Comparison of ENCODE assay signal across 9 cellular contexts in genomic region chr17:75313941-75314550, GRCh38. TPM values are rescaled to one million over a fixed set of nuclear protein-coding genes. Genes with fewer than 3 reads are reported as not detected.
A peak's percentile ranks its signal among the peaks of the same experiment; 100 is the strongest.
DNase-seq lines count a peak whose midpoint lies in the region; ATAC-seq, FAIRE-seq and TF ChIP-seq lines count a peak whose summit lies in the region.
"Had no signal": no experiment of that assay in that cellular context is flagged by ENCODE, and none has a peak within 500 bp of the region (broad histone marks: within the 10 kb centered on the region; RNA-seq: fewer than 3 reads in every experiment).

No MANE protein-coding gene starts in this region.

- peaks cover 0 to 6% (median 3%) of the 10 kb centered on the region in 4 donors for H3K4me1 Mint-ChIP-seq in CD4-positive, CD25-positive, alpha-beta regulatory T cell
- H3K4me1 Mint-ChIP-seq in activated T-helper 1 cell treated with anti-CD3 and anti-CD28 coated beads, Interleukin-12 subunit alpha, Interleukin-12 subunit beta, Interleukin-2, Interleukin-4 antibody, amounts not matched to agents 30 ng/mL and 10 ng/mL and 1 ng/mL, durations not matched to agents 14 hours and 24 hours and 36 hours (ENCODE audit: low read depth) = peaks cover 20% of the 10 kb centered on the region

- no peaks in the 10 kb centered on the region for H3K36me3 Mint-ChIP-seq in CD4-positive, CD25-positive, alpha-beta regulatory T cell
- peaks cover 6% of the 10 kb centered on the region for H3K36me3 Mint-ChIP-seq in activated T-helper 1 cell treated with anti-CD3 and anti-CD28 coated beads, Interleukin-12 subunit alpha, Interleukin-12 subunit beta, Interleukin-2, Interleukin-4 antibody, amounts not matched to agents 30 ng/mL and 10 ng/mL and 1 ng/mL, durations not matched to agents 14 hours and 24 hours and 36 hours (ENCODE audit: low read depth)

- TF ChIP-seq POLR2A in H54 (IDR thresholded peaks at IDR 0.05; ENCODE audit: low read depth, low read length) = no peak

- peak; percentile 16 to 28 for ATAC-seq in CD4-positive, CD25-positive, alpha-beta regulatory T cell (ENCODE audit: low read depth in 2 of 2)
- ATAC-seq in lung (ENCODE audit: insufficient read depth, low FRiP score) (peak; percentile 6), HG02610 (IDR thresholded peaks at IDR 0.05; ENCODE audit: unreplicated experiment) (no peak)

- no peaks in the 10 kb centered on the region for H3K4me1 ChIP-seq in CD4-positive, CD25-positive, alpha-beta regulatory T cell (ENCODE audit: control insufficient read depth, insufficient read depth, low read length, poor library complexity, severe bottlenecking)
- no peaks in the 10 kb centered on the region for H3K4me1 ChIP-seq in lung (ENCODE audit: control insufficient read depth in 2 of 2, insufficient read depth in 2 of 2, low read length in 2 of 2)

- H3K9me3 ChIP-seq in CD4-positive, CD25-positive, alpha-beta regulatory T cell (ENCODE audit: control insufficient read depth in 2 of 2, low read length in 2 of 2) = no peaks in the 10 kb centered on the region
- H3K9me3 ChIP-seq in lung (ENCODE audit: control insufficient read depth in 2 of 2, insufficient read depth in 1 of 2, low read length in 1 of 2) = no peaks in the 10 kb centered on the region

- H3K4me3 ChIP-seq in CD4-positive, CD25-positive, alpha-beta regulatory T cell (ENCODE audit: low read depth, low read length) = no peak overlapping the region
- H3K4me3 ChIP-seq in lung = no peak overlapping the region

- no peak overlapping the region for H3K4me3 Mint-ChIP-seq in CD4-positive, CD25-positive, alpha-beta regulatory T cell
- no peak overlapping the region for H3K4me3 Mint-ChIP-seq in activated T-helper 1 cell treated with anti-CD3 and anti-CD28 coated beads, Interleukin-12 subunit alpha, Interleukin-12 subunit beta, Interleukin-2, Interleukin-4 antibody, amounts not matched to agents 30 ng/mL and 10 ng/mL and 1 ng/mL, durations not matched to agents 14 hours and 24 hours and 36 hours

- FAIRE-seq in H54 (lab: Jason Lieb, UNC) = no peak

- peaks cover 14% of the 10 kb centered on the region for H3K36me3 ChIP-seq in CD4-positive, CD25-positive, alpha-beta regulatory T cell (ENCODE audit: control insufficient read depth, insufficient read depth, low read length)
- peaks cover 0 to 13% of the 10 kb centered on the region in 2 donors for H3K36me3 ChIP-seq in lung (ENCODE audit: control insufficient read depth in 2 of 2, insufficient read depth in 2 of 2, low read length in 2 of 2)

- peak overlapping the region; percentile 0 to 68 (median 56) for H3K27ac Mint-ChIP-seq in CD4-positive, CD25-positive, alpha-beta regulatory T cell
- peak overlapping the region; percentile 2 for H3K27ac Mint-ChIP-seq in activated T-helper 1 cell treated with anti-CD3 and anti-CD28 coated beads, Interleukin-12 subunit alpha, Interleukin-12 subunit beta, Interleukin-2, Interleukin-4 antibody, amounts not matched to agents 30 ng/mL and 10 ng/mL and 1 ng/mL, durations not matched to agents 14 hours and 24 hours and 36 hours

- H3K27me3 Mint-ChIP-seq in CD4-positive, CD25-positive, alpha-beta regulatory T cell = no peaks in the 10 kb centered on the region
- H3K27me3 Mint-ChIP-seq in activated T-helper 1 cell treated with anti-CD3 and anti-CD28 coated beads, Interleukin-12 subunit alpha, Interleukin-12 subunit beta, Interleukin-2, Interleukin-4 antibody, amounts not matched to agents 30 ng/mL and 10 ng/mL and 1 ng/mL, durations not matched to agents 14 hours and 24 hours and 36 hours (ENCODE audit: insufficient read depth) = no peaks in the 10 kb centered on the region

- 47 to 67% methylated on average over 14 of the region's 14 CpGs for WGBS in lung, 2 donors

- no peak overlapping the region for H3K27ac ChIP-seq in CD4-positive, CD25-positive, alpha-beta regulatory T cell (ENCODE audit: insufficient read depth, low read length, poor library complexity, severe bottlenecking)
- peak overlapping the region in 1 of 2 donors; percentile 63 for H3K27ac ChIP-seq in lung (ENCODE audit: low read depth in 1 of 2, low read length in 1 of 2)

- DNase-seq in CD4-positive, CD25-positive, alpha-beta regulatory T cell = no peak
- DNase-seq in H54 (ENCODE audit: insufficient read length, low spot score) = peak; percentile 47
- no peak for DNase-seq in activated T-helper 1 cell treated with anti-CD3 and anti-CD28 coated beads, Interleukin-12 subunit alpha, Interleukin-12 subunit beta, Interleukin-2, Interleukin-4 antibody, amounts not matched to agents 30 ng/mL and 10 ng/mL and 1 ng/mL, durations not matched to agents 14 hours and 24 hours and 36 hours (ENCODE audit: low spot score)
- no peak for DNase-seq in lung (ENCODE audit: low spot score)
- no peak for DNase-seq in SW 1271 (lab: John Stamatoyannopoulos, UW)
- DNase-seq in OCI-M2 (lab: John Stamatoyannopoulos, UW; ENCODE audit: unreplicated experiment) = no peak
- DNase-seq in UCSD-AML1 (lab: John Stamatoyannopoulos, UW; ENCODE audit: unreplicated experiment) = no peak
- DNase-seq: T-helper 9 cell had no signal

- no peaks in the 10 kb centered on the region for H3K27me3 ChIP-seq in CD4-positive, CD25-positive, alpha-beta regulatory T cell (ENCODE audit: control insufficient read depth, insufficient read depth, low read length)
- no peaks in the 10 kb centered on the region for H3K27me3 ChIP-seq in lung (ENCODE audit: control insufficient read depth, insufficient read depth)

- intact Hi-C loops in activated T-helper 1 cell treated with anti-CD3 and anti-CD28 coated beads, Interleukin-12 subunit alpha, Interleukin-12 subunit beta, Interleukin-2, Interleukin-4 antibody, amounts not matched to agents 30 ng/mL and 10 ng/mL and 1 ng/mL, durations not matched to agents 14 hours and 24 hours and 36 hours (cut with micrococcal nuclease) = no loop called here

- H3K9me3 Mint-ChIP-seq in CD4-positive, CD25-positive, alpha-beta regulatory T cell = peaks cover 0 to 1% (median 0%) of the 10 kb centered on the region in 7 donors
- no peaks in the 10 kb centered on the region for H3K9me3 Mint-ChIP-seq in activated T-helper 1 cell treated with anti-CD3 and anti-CD28 coated beads, Interleukin-12 subunit alpha, Interleukin-12 subunit beta, Interleukin-2, Interleukin-4 antibody, amounts not matched to agents 30 ng/mL and 10 ng/mL and 1 ng/mL, durations not matched to agents 14 hours and 24 hours and 36 hours

- TF ChIP-seq CTCF in lung (IDR thresholded peaks at IDR 0.05; ENCODE audit: control extremely low read depth, extremely low read depth) = no peak

RNA-seq across cellular contexts. Expression of gene SLC25A19, which starts 24.8 kb away (rescaled TPM):
- 24.9 TPM for total RNA-seq in CD4-positive, CD25-positive, alpha-beta regulatory T cell
- 10 to 100 TPM; 15.1 to 21.9 (median 19.0) TPM for polyA plus RNA-seq in CD4-positive, CD25-positive, alpha-beta regulatory T cell
- total RNA-seq in activated T-helper 1 cell treated with anti-CD3 and anti-CD28 coated beads, Interleukin-12 subunit alpha, Interleukin-12 subunit beta, Interleukin-2, Interleukin-4 antibody, amounts not matched to agents 30 ng/mL and 10 ng/mL and 1 ng/mL, durations not matched to agents 14 hours and 24 hours and 36 hours = 119 and 126 TPM in 2 replicates
- 10 to 100 TPM in 1 of 2 donors, 1 to 10 TPM in 1; 9.8 to 27.4 TPM for total RNA-seq in lung
- polyA plus RNA-seq in lung = 10 to 100 TPM; 22.2 to 25.7 TPM

RNA-seq across cellular contexts. Expression of gene MIF4GD, which starts 43.0 kb away (rescaled TPM):
- 35.7 TPM for total RNA-seq in CD4-positive, CD25-positive, alpha-beta regulatory T cell
- polyA plus RNA-seq in CD4-positive, CD25-positive, alpha-beta regulatory T cell = 100 to 1,000 TPM in 1 of 4 donors, 10 to 100 TPM in 3; 78.3 to 102 (median 89.4) TPM
- 49.0 and 49.3 TPM in 2 replicates for total RNA-seq in activated T-helper 1 cell treated with anti-CD3 and anti-CD28 coated beads, Interleukin-12 subunit alpha, Interleukin-12 subunit beta, Interleukin-2, Interleukin-4 antibody, amounts not matched to agents 30 ng/mL and 10 ng/mL and 1 ng/mL, durations not matched to agents 14 hours and 24 hours and 36 hours
- total RNA-seq in lung = 10 to 100 TPM in 1 of 2 donors, 1 to 10 TPM in 1; 9.7 to 32.8 TPM
- 10 to 100 TPM; 13.2 to 34.8 TPM for polyA plus RNA-seq in lung

RNA-seq across cellular contexts. Expression of gene MRPS7, which starts 52.4 kb away (rescaled TPM):
- 32.3 TPM for total RNA-seq in CD4-positive, CD25-positive, alpha-beta regulatory T cell
- 100 to 1,000 TPM; 119 to 141 (median 120) TPM for polyA plus RNA-seq in CD4-positive, CD25-positive, alpha-beta regulatory T cell
- total RNA-seq in activated T-helper 1 cell treated with anti-CD3 and anti-CD28 coated beads, Interleukin-12 subunit alpha, Interleukin-12 subunit beta, Interleukin-2, Interleukin-4 antibody, amounts not matched to agents 30 ng/mL and 10 ng/mL and 1 ng/mL, durations not matched to agents 14 hours and 24 hours and 36 hours = 126 and 130 TPM in 2 replicates
- total RNA-seq in lung = 10 to 100 TPM; 40.0 to 54.6 TPM
- polyA plus RNA-seq in lung = 10 to 100 TPM; 46.9 to 61.7 TPM

RNA-seq across cellular contexts. Expression of gene GGA3, which starts 52.6 kb away (rescaled TPM):
- total RNA-seq in CD4-positive, CD25-positive, alpha-beta regulatory T cell = 92.6 TPM
- polyA plus RNA-seq in CD4-positive, CD25-positive, alpha-beta regulatory T cell = 10 to 100 TPM in 3 of 4 donors, 1 to 10 TPM in 1; 8.0 to 17.2 (median 10.9) TPM
- total RNA-seq in activated T-helper 1 cell treated with anti-CD3 and anti-CD28 coated beads, Interleukin-12 subunit alpha, Interleukin-12 subunit beta, Interleukin-2, Interleukin-4 antibody, amounts not matched to agents 30 ng/mL and 10 ng/mL and 1 ng/mL, durations not matched to agents 14 hours and 24 hours and 36 hours = 93.4 and 94.3 TPM in 2 replicates
- 10 to 100 TPM; 22.8 to 42.4 TPM for total RNA-seq in lung
- 10 to 100 TPM; 26.4 to 35.9 TPM for polyA plus RNA-seq in lung
